Comparison of ENCODE assay signal across 14 cellular contexts in the genomic region with DNA sequence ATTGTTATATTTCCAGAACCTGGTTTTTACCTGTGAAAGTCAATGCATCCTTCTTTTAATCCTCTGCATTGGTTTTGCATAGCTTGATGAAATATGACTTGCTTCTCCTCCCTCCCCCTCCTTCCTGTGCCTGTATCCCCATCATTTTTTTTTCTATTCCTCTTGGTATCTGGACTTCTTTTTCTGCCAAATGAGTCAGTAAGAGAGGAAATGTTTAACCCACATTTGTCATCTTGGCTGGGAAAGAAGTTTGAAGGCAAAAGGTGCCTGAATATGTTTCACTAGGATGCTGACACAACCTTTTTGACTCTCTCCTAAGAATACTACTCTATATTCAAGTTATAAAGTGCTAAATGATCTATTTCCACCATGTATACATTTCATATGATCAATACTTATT. TPM values are rescaled to one million over a fixed set of nuclear protein-coding genes. Genes with fewer than 3 reads are reported as not detected.
DNase-seq lines count a peak whose midpoint lies in the region; ATAC-seq and TF ChIP-seq lines count a peak whose summit lies in the region.
"Had no signal": no experiment of that assay in that cellular context is flagged by ENCODE, and none has a peak within 500 bp of the region (broad histone marks: within the 10 kb centered on the region; RNA-seq: fewer than 3 reads in every experiment).

No MANE protein-coding gene starts in this region.

- H3K18ac ChIP-seq in IMR-90 (ENCODE audit: low read depth, low read length) = no peak overlapping the region

- H3K27ac ChIP-seq in IMR-90 (ENCODE audit: insufficient read depth, low read length) = no peak overlapping the region
- peak overlapping the region; percentile 81 for H3K27ac ChIP-seq in brain microvascular endothelial cell
- H3K27ac ChIP-seq: skin epidermis had no signal

- no peak overlapping the region for H3K9ac ChIP-seq in IMR-90 (ENCODE audit: low read depth, low read length)

- in situ Hi-C loops in ACHN (cut with HindIII; ENCODE audit: low pct_ligation_motif_present, low pct_unique_long_range_greater_than_20kb, low sequenced_read_pairs) (no loop called here), IMR-90 (cut with MboI; ENCODE audit: low sequenced_read_pairs) (no loop called here), brain microvascular endothelial cell (cut with HindIII; ENCODE audit: low pct_ligation_motif_present, low sequenced_read_pairs) (loop anchor here (25.0 kb wide), 1 partner anchor 193 kb away; no protein-coding TSS in a partner anchor)

- H4K5ac ChIP-seq in IMR-90 (ENCODE audit: low read depth, low read length) = no peak overlapping the region

- no TSS peak for BruUV-seq in IMR-90 (replicated peaks; lab: Mats Ljungman, UMichigan)

- H3K36me3 ChIP-seq in IMR-90 (ENCODE audit: control insufficient read depth, insufficient read depth, low read length) = peaks cover 1% of the 10 kb centered on the region; the same call in 1 of the 2 replicates
- H3K36me3 ChIP-seq in brain microvascular endothelial cell (replicated peaks) = no peaks in the 10 kb centered on the region

- H3K4me2 ChIP-seq in IMR-90 (ENCODE audit: low read depth, low read length) = no peak overlapping the region
- H3K4me2 ChIP-seq: GM23338 had no signal

- no peak overlapping the region for H3K4ac ChIP-seq in IMR-90 (ENCODE audit: low read depth, low read length)

- H3K27me3 ChIP-seq in IMR-90 (ENCODE audit: control insufficient read depth, insufficient read depth, low read length) = no peaks in the 10 kb centered on the region
- H3K27me3 ChIP-seq in brain microvascular endothelial cell (replicated peaks) = no peaks in the 10 kb centered on the region

- ATAC-seq in IMR-90 (ENCODE audit: low read depth) (peak; percentile 28; the same call in 1 of the 2 replicates), HG03432 (IDR thresholded peaks at IDR 0.05; ENCODE audit: unreplicated experiment) (no peak), HG02642 (IDR thresholded peaks at IDR 0.05; ENCODE audit: poor library complexity, unreplicated experiment) (no peak), HG02852 (IDR thresholded peaks at IDR 0.05; ENCODE audit: unreplicated experiment) (no peak)
- ATAC-seq: GM23338 had no signal

- no peak overlapping the region for H3K14ac ChIP-seq in IMR-90 (replicated peaks; ENCODE audit: low read depth, low read length)

- TF ChIP-seq CTCF in IMR-90 (conservative IDR thresholded peaks at IDR 0.05; ENCODE audit: low read depth, low read length) = no peak
- no peak for TF ChIP-seq CTCF in brain microvascular endothelial cell (IDR thresholded peaks at IDR 0.05; ENCODE audit: low read depth, low read length, missing control alignments)

- no peak overlapping the region for H2BK15ac ChIP-seq in IMR-90 (ENCODE audit: low read depth, low read length)

- TF ChIP-seq RAD21 in IMR-90 (IDR thresholded peaks at IDR 0.05; ENCODE audit: low read length) = no peak

- peaks cover 4% of the 10 kb centered on the region for H3K4me1 ChIP-seq in IMR-90 (ENCODE audit: control insufficient read depth, insufficient read depth, low read length)

- H2BK20ac ChIP-seq in IMR-90 (ENCODE audit: low read depth, low read length) = no peak overlapping the region

- TF ChIP-seq POLR2A in IMR-90 (IDR thresholded peaks at IDR 0.05; ENCODE audit: low read depth, low read length) = no peak

- H3K79me1 ChIP-seq in IMR-90 (ENCODE audit: low read depth in 1 of 2, low read length in 2 of 2) = no peaks in the 10 kb centered on the region

- CTCF ChIA-PET in IMR-90 (lab: Yijun Ruan, JAX) = interaction anchor here (1.0 kb wide), 1 partner anchor 168 kb away, joined by 3 read pairs; no protein-coding TSS in a partner anchor

- no peak overlapping the region for H2AFZ ChIP-seq in IMR-90 (replicated peaks; ENCODE audit: low read length, poor library complexity)
- H2AFZ ChIP-seq: GM23338 had no signal

- H2BK5ac ChIP-seq in IMR-90 (ENCODE audit: low read depth, low read length, poor library complexity, severe bottlenecking) = no peak overlapping the region

- H3K9me1 ChIP-seq in IMR-90 (ENCODE audit: insufficient read depth, low read length) = peaks cover 3% of the 10 kb centered on the region; the same call in 1 of the 2 replicates

- POLR2A ChIA-PET in IMR-90 (lab: Charles Lee; ENCODE audit: unreplicated experiment) = no interaction called here

- H3K56ac ChIP-seq in IMR-90 (ENCODE audit: extremely low read depth, insufficient read depth, low read length) = no peak overlapping the region

- intact Hi-C loops in IMR-90 (cut with micrococcal nuclease) = no loop called here
- intact Hi-C loops in posterior vena cava (cut with DNase I) = no loop called here

- no peak overlapping the region for H2AK5ac ChIP-seq in IMR-90 (ENCODE audit: low read depth, low read length)

- H3K9me3 ChIP-seq in IMR-90 (ENCODE audit: control insufficient read depth, insufficient read depth, low read length) = no peaks in the 10 kb centered on the region

- dilution Hi-C loops in IMR-90 (cut with HindIII; ENCODE audit: low sequenced_read_pairs, unreplicated experiment) = no loop called here

- no peak overlapping the region for H4K91ac ChIP-seq in IMR-90 (ENCODE audit: insufficient read depth, low read depth, low read length)

- peak; percentile 87 for DNase-seq in ACHN
- peak; percentile 87 for DNase-seq in IMR-90
- peak; percentile 86 for DNase-seq in brain microvascular endothelial cell
- peak; percentile 91 for DNase-seq in iris pigment epithelial cell (ENCODE audit: low read depth)
- DNase-seq in posterior vena cava (ENCODE audit: low spot score) = no peak
- DNase-seq: foreskin melanocyte; NCI-H524; stimulated activated naive CD4-positive, alpha-beta T cell treated with Interleukin-2 at 50 U/mL for 16 hours had no signal

- no peak overlapping the region for H2AK9ac ChIP-seq in IMR-90 (replicated peaks; ENCODE audit: low read depth, low read length, poor library complexity)

- no peak overlapping the region for H3K23ac ChIP-seq in IMR-90 (ENCODE audit: low read depth, low read length)

- H4K20me1 ChIP-seq in IMR-90 (ENCODE audit: insufficient read depth, low read length) = no peaks in the 10 kb centered on the region

- H3K4me3 ChIP-seq in IMR-90 (ENCODE audit: insufficient read depth, low read depth, low read length) (no peak overlapping the region), brain microvascular endothelial cell (ENCODE audit: low read depth, low read length) (no peak overlapping the region)
- H3K4me3 ChIP-seq: GM23338, skin epidermis had no signal

- no peak overlapping the region for H2BK120ac ChIP-seq in IMR-90 (ENCODE audit: low read depth, low read length)

- no peak overlapping the region for H4K8ac ChIP-seq in IMR-90 (ENCODE audit: low read depth in 2 of 2, low read length in 2 of 2)

TF ChIP-seq in IMR-90, 13 proteins besides CTCF, POLR2A, EP300 and RAD21:
- TF ChIP-seq SMC3 (IDR thresholded peaks at IDR 0.05; ENCODE audit: low read depth, low read length) (no peak; the same call in 1 of the 2 replicates), FOS (IDR thresholded peaks at IDR 0.05; ENCODE audit: low read depth, low read length) (0 out of 2 replicates have a peak, but pooled peaks have one; percentile 31), MAFK (IDR thresholded peaks at IDR 0.05; ENCODE audit: low read depth, low read length) (peak; percentile 74)

RNA-seq across cellular contexts. Expression of gene CDKN2B, which starts 35.5 kb away (rescaled TPM):
- total RNA-seq in IMR-90 (2012; rRNA removed) (3.6 and 5.6 TPM in 2 replicates), posterior vena cava (1 to 10 TPM; 7.1 to 8.2 TPM)
- polyA plus RNA-seq in IMR-90 (2012; rRNA removed) = 7.3 and 8.2 TPM in 2 replicates
- 4.0 and 5.4 TPM in 2 replicates for polyA plus RNA-seq in IMR-90 (2012; cell fraction: cytosol; rRNA removed)
- polyA plus RNA-seq in IMR-90 (2012; cell fraction: nucleus; rRNA removed; ENCODE audit: low replicate concordance) = 20.4 and 30.8 TPM in 2 replicates
- total RNA-seq: A673 had no signal

RNA-seq across cellular contexts. Expression of gene CDKN2B-AS1, which starts 50.0 kb away (rescaled TPM):
- total RNA-seq in IMR-90 (2012; rRNA removed) (1.1 and 1.7 TPM in 2 replicates), posterior vena cava (under 1 TPM; 0.65 to 1.00 TPM)
- 0.70 and 1.0 TPM in 2 replicates for polyA plus RNA-seq in IMR-90 (2012; rRNA removed)
- 0.12 and 0.25 TPM in 2 replicates for polyA plus RNA-seq in IMR-90 (2012; cell fraction: cytosol; rRNA removed)
- polyA plus RNA-seq in IMR-90 (2012; cell fraction: nucleus; rRNA removed; ENCODE audit: low replicate concordance) = 0.82 and 7.2 TPM in 2 replicates
- total RNA-seq: A673 had no signal
- polyA plus RNA-seq: GM23338 had no signal

RNA-seq across cellular contexts. Expression of gene CDKN2A, which starts 50.4 kb away (rescaled TPM):
- 11.3 and 17.5 TPM in 2 replicates for total RNA-seq in IMR-90 (2012; rRNA removed)
- 75.3 and 143 TPM in 2 replicates for polyA plus RNA-seq in IMR-90 (2012; rRNA removed)
- polyA plus RNA-seq in IMR-90 (2012; cell fraction: cytosol; rRNA removed) = 94.9 and 145 TPM in 2 replicates
- 55.5 and 101 TPM in 2 replicates for polyA plus RNA-seq in IMR-90 (2012; cell fraction: nucleus; rRNA removed; ENCODE audit: low replicate concordance)
- 1 to 10 TPM in 1 of 2 donors, under 1 TPM in 1; 0.81 to 1.4 TPM for total RNA-seq in posterior vena cava
- total RNA-seq: A673 had no signal
